22 cellular contexts compared by ENCODE assay signal in the genomic region with DNA sequence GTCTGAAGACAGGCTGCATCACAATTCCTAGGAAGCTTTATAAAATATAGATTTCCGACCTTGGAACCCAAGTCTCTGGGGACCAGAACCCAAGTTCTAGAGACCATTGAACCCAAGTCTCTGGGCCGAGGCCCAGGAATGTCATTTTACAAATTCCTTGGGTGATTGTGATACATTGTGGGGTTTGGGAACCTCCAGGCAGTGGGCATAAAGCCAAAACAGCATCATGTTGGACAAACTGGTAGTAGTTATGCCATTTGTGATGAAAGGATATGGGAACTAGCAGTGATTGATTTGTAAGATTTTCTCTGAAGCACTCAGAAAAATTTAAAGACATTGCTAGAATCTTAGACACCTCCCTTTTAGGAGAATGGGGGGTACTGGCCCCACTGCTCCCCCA.
DNase-seq lines count a peak whose midpoint lies in the region; ATAC-seq and TF ChIP-seq lines count a peak whose summit lies in the region.
"Had no signal": no experiment of that assay in that cellular context is flagged by ENCODE, and none has a peak within 500 bp of the region (broad histone marks: within the 10 kb centered on the region; RNA-seq: fewer than 3 reads in every experiment).

No MANE protein-coding gene starts in this region.

- H3K4me2 ChIP-seq in fibroblast of lung (ENCODE audit: extremely low read depth, insufficient read depth, low read length): no peak overlapping the region

- ATAC-seq in HG02610 (IDR thresholded peaks at IDR 0.05; ENCODE audit: unreplicated experiment): no peak
- ATAC-seq: activated naive CD4-positive, alpha-beta T cell treated with anti-CD3 and anti-CD28 coated beads, Interleukin-2, amount 50 U/mL, for 72 hours; body of pancreas; natural killer cell treated with Interleukin-12 subunit alpha and Interleukin-12 subunit beta and Interleukin-15 and Interleukin-18, amount 100 ng/mL, for 72 hours had no signal

- H3K4me3 ChIP-seq in fibroblast of lung (replicated peaks in 1 of 4; ENCODE audit: control extremely low read depth in 1 of 4, insufficient read depth in 1 of 4, low read depth in 3 of 4, low read length in 4 of 4): no peak overlapping the region
- H3K4me3 ChIP-seq: body of pancreas, sigmoid colon, transverse colon had no signal

- H3K27ac ChIP-seq in RWPE1 (peak overlapping the region; percentile 54), fibroblast of lung (ENCODE audit: insufficient read depth, low read length) (peak overlapping the region; percentile 24)
- H3K27ac ChIP-seq: body of pancreas, sigmoid colon, transverse colon had no signal

- CTCF ChIA-PET in RWPE1 (lab: Yijun Ruan, JAX): no interaction called here

- POLR2A ChIA-PET in RWPE1 (lab: Yijun Ruan, JAX; ENCODE audit: low non-redundant PET): interaction anchor here (0.6 kb wide), 1 partner anchor 64 kb away, joined by 4 read pairs; no protein-coding TSS in a partner anchor

- no peak overlapping the region for H2AFZ ChIP-seq in fibroblast of lung (ENCODE audit: low read length)

- H3K9ac ChIP-seq in fibroblast of lung (ENCODE audit: insufficient read depth, low read length): no peak overlapping the region

- peak; percentile 76 for DNase-seq in EL
- DNase-seq in RWPE1 (ENCODE audit: low spot score): no peak
- peak; percentile 66 to 68 for DNase-seq in fibroblast of lung (ENCODE audit: low read depth in 2 of 2)
- DNase-seq in posterior vena cava (ENCODE audit: low spot score): peak; percentile 20
- no peak for DNase-seq in DMS 273 (lab: John Stamatoyannopoulos, UW; ENCODE audit: unreplicated experiment)
- no peak for DNase-seq in NCI-H748 treated with DMSO at 0.1 percent for 48 hours (lab: John Stamatoyannopoulos, UW)
- DNase-seq in NOMO-1 treated with DMSO at 0.1 percent for 48 hours (lab: John Stamatoyannopoulos, UW; ENCODE audit: unreplicated experiment): no peak
- DNase-seq: body of pancreas; CD4-positive, CD25-positive, alpha-beta regulatory T cell; DMS 273 treated with DMSO at 0.1 percent for 48 hours; GOT3; Kasumi-1; kidney; NCI-H1048; NCI-H187 treated with DMSO at 0.1 percent for 48 hours; NCI-H69; posterior cingulate gyrus; transverse colon had no signal

- peaks cover 2% of the 10 kb centered on the region for H3K4me1 ChIP-seq in fibroblast of lung (ENCODE audit: control insufficient read depth, extremely low read depth, insufficient read depth, low read length)
- H3K4me1 ChIP-seq: body of pancreas, sigmoid colon, transverse colon had no signal

- no peaks in the 10 kb centered on the region for H3K9me3 ChIP-seq in fibroblast of lung (ENCODE audit: control insufficient read depth, insufficient read depth, low read depth, low read length)
- H3K9me3 ChIP-seq: body of pancreas, transverse colon had no signal

- intact Hi-C loops in posterior vena cava (cut with DNase I): no loop called here

- no peaks in the 10 kb centered on the region for H4K20me1 ChIP-seq in fibroblast of lung (ENCODE audit: control insufficient read depth, extremely low read depth, insufficient read depth, low read length)

- no peaks in the 10 kb centered on the region for H3K27me3 ChIP-seq in fibroblast of lung (ENCODE audit: control insufficient read depth, insufficient read depth, low read length)
- H3K27me3 ChIP-seq: body of pancreas, sigmoid colon, transverse colon had no signal

- no peaks in the 10 kb centered on the region for H3K79me2 ChIP-seq in fibroblast of lung (ENCODE audit: control insufficient read depth, insufficient read depth, low read length)

- no peaks in the 10 kb centered on the region for H3K36me3 ChIP-seq in fibroblast of lung (ENCODE audit: control insufficient read depth, insufficient read depth, low read length)
- H3K36me3 ChIP-seq: sigmoid colon, transverse colon had no signal

- TF ChIP-seq CTCF in RWPE1 (conservative IDR thresholded peaks at IDR 0.05; ENCODE audit: low read depth): no peak
- TF ChIP-seq CTCF in fibroblast of lung (conservative IDR thresholded peaks at IDR 0.05 in 1 of 2, IDR thresholded peaks at IDR 0.05 in 1 of 2; ENCODE audit: low read depth in 1 of 2, low read length in 2 of 2): no peak

Comparison
In these comparisons a context has a peak if more than half of its experiments do, and no peak if none do; other contexts are left out.
1. DNase-seq: peak in EL (single experiment), fibroblast of lung (2 of 2) and posterior vena cava (single experiment); none in RWPE1 (single experiment), DMS 273 (single experiment), NCI-H748 treated with DMSO at 0.1 percent for 48 hours (single experiment) and NOMO-1 treated with DMSO at 0.1 percent for 48 hours (single experiment).